16 cellular contexts compared by ENCODE assay signal in the genomic region with DNA sequence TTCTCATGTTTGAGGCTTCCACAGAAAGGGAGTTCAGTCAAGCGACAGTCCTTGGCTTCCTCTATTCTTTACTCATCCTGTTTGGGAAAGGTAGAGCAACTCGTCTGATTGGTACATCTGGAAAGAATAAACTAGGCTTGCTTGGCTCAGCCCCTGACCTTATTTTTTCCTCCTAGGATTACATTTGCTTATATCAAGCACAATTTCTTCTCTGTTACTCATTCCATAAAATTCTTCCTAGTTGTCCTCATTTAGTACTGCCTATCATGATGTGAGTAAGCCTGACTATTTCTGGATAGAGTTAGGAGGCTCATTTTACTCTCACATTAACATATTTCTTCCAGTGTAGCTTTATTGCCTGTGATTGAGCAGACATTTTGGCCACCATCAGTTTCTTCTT. TPM values are rescaled to one million over a fixed set of nuclear protein-coding genes. Genes with fewer than 3 reads are reported as not detected.
DNase-seq lines count a peak whose midpoint lies in the region; ATAC-seq and TF ChIP-seq lines count a peak whose summit lies in the region.
"Had no signal": no experiment of that assay in that cellular context is flagged by ENCODE, and none has a peak within 500 bp of the region (broad histone marks: within the 10 kb centered on the region; RNA-seq: fewer than 3 reads in every experiment).

No MANE protein-coding gene starts in this region.

- no peaks in the 10 kb centered on the region for H3K9me3 Mint-ChIP-seq in stimulated activated memory B cell treated with anti-CD40 and anti-IgM and Interleukin-4, amounts not matched to agents 10 μg/mL and 1 μg/mL and 100 μg/mL, for 72 hours
- H3K9me3 Mint-ChIP-seq in activated T-cell treated with anti-CD3 and anti-CD28 coated beads, Interleukin-2, amount 50 U/mL, for 24 hours, result no peaks in the 10 kb centered on the region
- H3K9me3 Mint-ChIP-seq: CD8-positive, alpha-beta memory T cell; T-helper 2 cell treated with Interferon-gamma antibody and Interleukin-4, amounts not matched to agents 5 μg/mL and 100 μg/mL, for 36 hours had no signal

- TF ChIP-seq CTCF in fibroblast of villous mesenchyme (IDR thresholded peaks at IDR 0.05; ENCODE audit: insufficient read depth, low read depth, low read length), result no peak

- H3K4me3 Mint-ChIP-seq in stimulated activated memory B cell treated with anti-CD40 and anti-IgM and Interleukin-4, amounts not matched to agents 10 μg/mL and 1 μg/mL and 100 μg/mL, for 72 hours, result no peak overlapping the region
- H3K4me3 Mint-ChIP-seq in activated T-cell treated with anti-CD3 and anti-CD28 coated beads, Interleukin-2, amount 50 U/mL, for 24 hours, result no peak overlapping the region
- H3K4me3 Mint-ChIP-seq: CD8-positive, alpha-beta memory T cell; T-helper 2 cell treated with Interferon-gamma antibody and Interleukin-4, amounts not matched to agents 5 μg/mL and 100 μg/mL, for 36 hours had no signal

- no peak overlapping the region for H3K4me3 ChIP-seq in fibroblast of villous mesenchyme (ENCODE audit: low read depth, low read length)
- H3K4me3 ChIP-seq: upper lobe of left lung had no signal

- H3K4me1 Mint-ChIP-seq in stimulated activated memory B cell treated with anti-CD40 and anti-IgM and Interleukin-4, amounts not matched to agents 10 μg/mL and 1 μg/mL and 100 μg/mL, for 72 hours, result peaks cover 10% of the 10 kb centered on the region
- peaks cover 4% of the 10 kb centered on the region for H3K4me1 Mint-ChIP-seq in activated T-cell treated with anti-CD3 and anti-CD28 coated beads, Interleukin-2, amount 50 U/mL, for 24 hours (ENCODE audit: low read depth)
- H3K4me1 Mint-ChIP-seq: CD8-positive, alpha-beta memory T cell had no signal

- H3K36me3 Mint-ChIP-seq in stimulated activated memory B cell treated with anti-CD40 and anti-IgM and Interleukin-4, amounts not matched to agents 10 μg/mL and 1 μg/mL and 100 μg/mL, for 72 hours, result no peaks in the 10 kb centered on the region
- H3K36me3 Mint-ChIP-seq in activated T-cell treated with anti-CD3 and anti-CD28 coated beads, Interleukin-2, amount 50 U/mL, for 24 hours (ENCODE audit: low read depth), result no peaks in the 10 kb centered on the region

- in situ Hi-C loops in G401 (cut with HindIII; ENCODE audit: low sequenced_read_pairs), result no loop called here

- ATAC-seq in SK-N-SH treated with all-trans-retinoic acid at 6 μM for 48 hours, result peak; percentile 94
- ATAC-seq in stimulated activated memory B cell treated with anti-CD40 and anti-IgM and Interleukin-4, amounts not matched to agents 10 μg/mL and 1 μg/mL and 100 μg/mL, for 72 hours, result no peak
- no peak for ATAC-seq in esophagus mucosa

- DNase-seq in ELR (ENCODE audit: low read depth) (peak; percentile 61), fibroblast of villous mesenchyme (ENCODE audit: low read depth) (peak; percentile 83), cerebellar nuclear complex (lab: John Stamatoyannopoulos, UW) (no peak), G401 (ENCODE audit: low spot score) (no peak)
- no peak for DNase-seq in activated T-cell treated with anti-CD3 and anti-CD28 coated beads, Interleukin-2, amount 50 U/mL, for 24 hours
- DNase-seq: activated CD4-positive, alpha-beta T cell treated with anti-CD3 and anti-CD28 coated beads, Interleukin-2, amount 50 U/mL, for 1 hour; aorta; CD8-positive, alpha-beta memory T cell; NCI-H1694; NCI-H526; stimulated activated CD4-positive, alpha-beta T cell treated with anti-CD3 and anti-CD28 coated beads, Interleukin-2, amount 100 ng/mL, for 24 hours; upper lobe of left lung had no signal

- H3K27me3 Mint-ChIP-seq in stimulated activated memory B cell treated with anti-CD40 and anti-IgM and Interleukin-4, amounts not matched to agents 10 μg/mL and 1 μg/mL and 100 μg/mL, for 72 hours, result no peaks in the 10 kb centered on the region
- H3K27me3 Mint-ChIP-seq in activated T-cell treated with anti-CD3 and anti-CD28 coated beads, Interleukin-2, amount 50 U/mL, for 24 hours, result no peaks in the 10 kb centered on the region

- H3K27ac Mint-ChIP-seq in stimulated activated memory B cell treated with anti-CD40 and anti-IgM and Interleukin-4, amounts not matched to agents 10 μg/mL and 1 μg/mL and 100 μg/mL, for 72 hours, result peak overlapping the region; percentile 34
- H3K27ac Mint-ChIP-seq in activated T-cell treated with anti-CD3 and anti-CD28 coated beads, Interleukin-2, amount 50 U/mL, for 24 hours, result no peak overlapping the region
- H3K27ac Mint-ChIP-seq: CD8-positive, alpha-beta memory T cell; T-helper 2 cell treated with Interferon-gamma antibody and Interleukin-4, amounts not matched to agents 5 μg/mL and 100 μg/mL, for 36 hours had no signal

TF ChIP-seq in SK-N-SH treated with all-trans-retinoic acid at 6 μM for 48 hours, 23 proteins besides CTCF, POLR2A, EP300 and RAD21:
- TF ChIP-seq ZFP30 (CRISPR knock-in tag; IDR thresholded peaks at IDR 0.05) (no peak), BACH2 (CRISPR knock-in tag; IDR thresholded peaks at IDR 0.05; ENCODE audit: borderline replicate concordance) (no peak)

RNA-seq across cellular contexts. Expression of a gene that starts 10.9 kb away (rescaled TPM):
- total RNA-seq in fibroblast of villous mesenchyme, result 26.4 and 42.7 TPM in 2 replicates
- 27.7 and 60.4 TPM in 2 replicates for total RNA-seq in G401 (2014; rRNA removed; shearing (Covaris generic))
- 17.5 TPM for total RNA-seq in esophagus mucosa

RNA-seq across cellular contexts. Expression of a gene that starts 48.9 kb away (rescaled TPM):
- total RNA-seq in fibroblast of villous mesenchyme (8.6 and 11.9 TPM in 2 replicates), esophagus mucosa (42.4 TPM)
- 2.7 and 7.4 TPM in 2 replicates for total RNA-seq in G401 (2014; rRNA removed; shearing (Covaris generic))

RNA-seq across cellular contexts. Expression of a gene that starts 49.3 kb away (rescaled TPM):
- 30.6 and 31.1 TPM in 2 replicates for total RNA-seq in fibroblast of villous mesenchyme
- total RNA-seq in G401 (2014; rRNA removed; shearing (Covaris generic)), result 10.0 and 14.0 TPM in 2 replicates
- total RNA-seq in esophagus mucosa, result 114 TPM

Comparison
In these comparisons a context has a peak if more than half of its experiments do, and no peak if none do; other contexts are left out.
1. DNase-seq: peak in ELR (single experiment) and fibroblast of villous mesenchyme (single experiment); none in activated T-cell treated with anti-CD3 and anti-CD28 coated beads, Interleukin-2, amount 50 U/mL, for 24 hours (single experiment), cerebellar nuclear complex (0 of 2) and G401 (single experiment).